Comparison of ENCODE assay signal across 40 cellular contexts in the genomic region with DNA sequence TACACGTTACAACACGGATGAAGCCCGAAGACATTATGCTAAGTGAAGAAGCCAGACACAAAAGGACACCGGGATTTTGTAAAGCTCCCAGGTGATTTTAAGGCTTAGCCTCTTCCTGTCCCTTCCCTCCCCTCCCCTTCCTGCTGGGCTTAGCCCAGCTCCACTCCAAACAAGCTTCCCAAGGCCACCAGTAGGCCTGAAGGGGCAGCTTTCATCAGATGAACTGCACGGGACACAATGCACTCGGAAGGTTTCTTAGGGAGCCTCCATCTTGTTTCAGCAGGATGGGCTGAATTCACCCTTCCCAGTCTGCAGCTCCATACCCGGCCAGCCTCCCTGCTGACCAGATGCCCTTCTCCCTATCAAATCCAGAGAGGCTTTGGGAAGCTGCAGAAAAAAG. TPM values are rescaled to one million over a fixed set of nuclear protein-coding genes. Genes with fewer than 3 reads are reported as not detected.
"Had no signal": no experiment of that assay in that cellular context is flagged by ENCODE, and none has a peak within 500 bp of the region (broad histone marks: within the 10 kb centered on the region; RNA-seq: fewer than 3 reads in every experiment).

No MANE protein-coding gene starts in this region.

- H2AFZ ChIP-seq: PC-9 had no signal

- ATAC-seq: activated CD8-positive, alpha-beta T cell treated with anti-CD3 and anti-CD28 coated beads for 36 hours; activated naive CD4-positive, alpha-beta T cell treated with anti-CD3 and anti-CD28 coated beads, Interleukin-2, amount 50 U/mL, for 72 hours; activated T-cell treated with anti-CD3 and anti-CD28 coated beads, Interleukin-2, amount 50 U/mL, for 4 hours; Right ventricle myocardium inferior; SK-N-SH treated with all-trans-retinoic acid at 6 μM for 48 hours; T-cell; T-helper 17 cell had no signal

- H3K4me1 Mint-ChIP-seq: activated CD4-positive, alpha-beta T cell treated with anti-CD3 and anti-CD28 coated beads, Interleukin-2, amount 10 ng/mL, durations not matched to agents 24 days and 14 days; brain; T-cell had no signal

- H3K4me2 ChIP-seq: KMS-11, PC-9 had no signal

- H3K4me3 Mint-ChIP-seq: activated CD4-positive, alpha-beta T cell treated with anti-CD3 and anti-CD28 coated beads, Interleukin-2, amount 10 ng/mL, durations not matched to agents 24 days and 14 days; activated CD8-positive, alpha-beta T cell treated with anti-CD3 and anti-CD28 coated beads for 36 hours; activated naive CD4-positive, alpha-beta T cell treated with anti-CD3 and anti-CD28 coated beads for 36 hours; activated T-cell treated with anti-CD3 and anti-CD28 coated beads, Interleukin-2, amount 50 U/mL, for 4 hours; activated T-helper 1 cell treated with anti-CD3 and anti-CD28 coated beads, Interleukin-12 subunit alpha, Interleukin-12 subunit beta, Interleukin-2, Interleukin-4 antibody, amounts not matched to agents 30 ng/mL and 10 ng/mL and 1 ng/mL, durations not matched to agents 14 hours and 24 hours and 36 hours; brain; T-cell; T-helper 17 cell had no signal

- H3K9me3 Mint-ChIP-seq: activated CD8-positive, alpha-beta T cell treated with anti-CD3 and anti-CD28 coated beads for 36 hours; activated naive CD4-positive, alpha-beta T cell treated with anti-CD3 and anti-CD28 coated beads for 36 hours; activated T-cell treated with anti-CD3 and anti-CD28 coated beads, Interleukin-2, amount 50 U/mL, for 4 hours; T-cell had no signal

- DNase-seq: activated CD4-positive, alpha-beta T cell treated with anti-CD3 and anti-CD28 coated beads, Interleukin-2, amount 10 ng/mL, durations not matched to agents 24 days and 14 days; activated CD4-positive, alpha-beta T cell treated with anti-CD3 and anti-CD28 coated beads, Interleukin-2, amount 50 U/mL, for 4 hours; activated CD8-positive, alpha-beta T cell treated with anti-CD3 and anti-CD28 coated beads for 36 hours; activated gamma-delta T cell treated with Interleukin-2 at 50 U/mL for 16 hours; activated naive CD4-positive, alpha-beta T cell treated with anti-CD3 and anti-CD28 coated beads for 36 hours; activated T-cell treated with anti-CD3 and anti-CD28 coated beads for 4 hours; activated T-cell treated with anti-CD3 and anti-CD28 coated beads, Interleukin-2, amount 50 U/mL, for 4 hours; anterior cingulate cortex; caudate nucleus; cerebellar nuclear complex; MM.1S; MV-4-11; NCI-H1092; NCI-H1436 treated with DMSO at 0.1 percent for 48 hours; NCI-H1694 treated with DMSO at 0.1 percent for 48 hours; NCI-H2029 treated with DMSO at 0.1 percent for 48 hours; NCI-H2107; NCI-H2171 treated with DMSO at 0.1 percent for 48 hours; NCI-H2227 treated with DMSO at 0.1 percent for 48 hours; NCI-H446; NCI-H524; NCI-H69; PC-9; SIG-M5; T-cell; T-helper 17 cell; T-helper 9 cell had no signal

- H3K4me3 ChIP-seq: PC-9 had no signal

- FAIRE-seq: bronchial epithelial cell, RCC 7860 had no signal

- H3K27ac Mint-ChIP-seq: activated CD4-positive, alpha-beta T cell treated with anti-CD3 and anti-CD28 coated beads, Interleukin-2, amount 10 ng/mL, durations not matched to agents 24 days and 14 days; activated CD8-positive, alpha-beta T cell treated with anti-CD3 and anti-CD28 coated beads for 36 hours; activated naive CD4-positive, alpha-beta T cell treated with anti-CD3 and anti-CD28 coated beads for 36 hours; activated naive CD4-positive, alpha-beta T cell treated with anti-CD3 and anti-CD28 coated beads, Interleukin-2, amount 50 U/mL, for 72 hours; activated T-helper 1 cell treated with anti-CD3 and anti-CD28 coated beads, Interleukin-12 subunit alpha, Interleukin-12 subunit beta, Interleukin-2, Interleukin-4 antibody, amounts not matched to agents 30 ng/mL and 10 ng/mL and 1 ng/mL, durations not matched to agents 14 hours and 24 hours and 36 hours; brain; T-cell; T-helper 17 cell had no signal

- H3K9ac ChIP-seq: KMS-11 had no signal

- H3K27ac ChIP-seq: KMS-11, PC-9, RWPE1, VCaP had no signal

- H3K36me3 Mint-ChIP-seq: activated naive CD4-positive, alpha-beta T cell treated with anti-CD3 and anti-CD28 coated beads, Interleukin-2, amount 50 U/mL, for 72 hours; brain; T-cell had no signal

RNA-seq across cellular contexts. Expression of gene MEFV, which starts 10.4 kb away (rescaled TPM):
- total RNA-seq: activated CD4-positive, alpha-beta T cell treated with anti-CD3 and anti-CD28 coated beads, Interleukin-2, amount 10 ng/mL, durations not matched to agents 24 days and 14 days; activated CD8-positive, alpha-beta T cell treated with anti-CD3 and anti-CD28 coated beads for 36 hours; activated T-helper 1 cell treated with anti-CD3 and anti-CD28 coated beads, Interleukin-12 subunit alpha, Interleukin-12 subunit beta, Interleukin-2, Interleukin-4 antibody, amounts not matched to agents 30 ng/mL and 10 ng/mL and 1 ng/mL, durations not matched to agents 14 hours and 24 hours and 36 hours; bronchial epithelial cell; PC-9; SK-MEL-5 had no signal

RNA-seq across cellular contexts. Expression of gene OR1F1, which starts 58.0 kb away (rescaled TPM):
- total RNA-seq: activated CD4-positive, alpha-beta T cell treated with anti-CD3 and anti-CD28 coated beads, Interleukin-2, amount 10 ng/mL, durations not matched to agents 24 days and 14 days; activated CD8-positive, alpha-beta T cell treated with anti-CD3 and anti-CD28 coated beads for 36 hours; activated naive CD4-positive, alpha-beta T cell treated with anti-CD3 and anti-CD28 coated beads for 36 hours; activated naive CD4-positive, alpha-beta T cell treated with anti-CD3 and anti-CD28 coated beads, Interleukin-2, amount 50 U/mL, for 72 hours; activated T-cell treated with anti-CD3 and anti-CD28 coated beads, Interleukin-2, amount 50 U/mL, for 4 hours; activated T-helper 1 cell treated with anti-CD3 and anti-CD28 coated beads, Interleukin-12 subunit alpha, Interleukin-12 subunit beta, Interleukin-2, Interleukin-4 antibody, amounts not matched to agents 30 ng/mL and 10 ng/mL and 1 ng/mL, durations not matched to agents 14 hours and 24 hours and 36 hours; bronchial epithelial cell; LHCN-M2; OCI-LY7; Right ventricle myocardium inferior; T-cell; T-helper 17 cell had no signal
